ENCODE assay signal across 12 cellular contexts in genomic region chrX:1244164-1245076, GRCh38. TPM values are rescaled to one million over a fixed set of nuclear protein-coding genes. Genes with fewer than 3 reads are reported as not detected.
A peak's percentile ranks its signal among the peaks of the same experiment; 100 is the strongest.
DNase-seq lines count a peak whose midpoint lies in the region; ATAC-seq and TF ChIP-seq lines count a peak whose summit lies in the region.
"Had no signal": no experiment of that assay in that cellular context is flagged by ENCODE, and none has a peak within 500 bp of the region (broad histone marks: within the 10 kb centered on the region; RNA-seq: fewer than 3 reads in every experiment).

No MANE protein-coding gene starts in this region.

- no peak overlapping the region for H2AFZ ChIP-seq in OCI-LY3 (ENCODE audit: low read depth, low read length)
- H2AFZ ChIP-seq in hepatocyte = no peak overlapping the region
- H2AFZ ChIP-seq: GM23248 had no signal

- CTCF ChIA-PET in BJ (lab: Yijun Ruan, JAX) = no interaction called here

- DNase-seq in BJ (ENCODE audit: low read depth) (no peak), G401 (ENCODE audit: low spot score) (peak; percentile 11), hepatocyte (ENCODE audit: low spot score) (peak; percentile 28), HUDEP-2 (lab: John Stamatoyannopoulos, UW; ENCODE audit: unreplicated experiment in 76 of 76) (no peak), DMS53 treated with DMSO at 0.1 percent for 48 hours (lab: John Stamatoyannopoulos, UW; ENCODE audit: unreplicated experiment) (no peak), cardiac septum (ENCODE audit: low spot score) (no peak)
- DNase-seq: GM23248; NCI-H510A treated with DMSO at 0.1 percent for 48 hours; stimulated activated CD4-positive, alpha-beta T cell treated with anti-CD3 and anti-CD28 coated beads, Interleukin-4, amount 100 ng/mL, for 1 hour had no signal

- H3K4me2 ChIP-seq in OCI-LY3 (ENCODE audit: low read length) (peak overlapping the region; percentile 75), hepatocyte (no peak overlapping the region)

- H3K9me2 ChIP-seq in hepatocyte (replicated peaks; ENCODE audit: insufficient read depth) = no peaks in the 10 kb centered on the region

- WGBS in hepatocyte (ENCODE audit: low lambda C conversion rate, missing lambda C conversion rate) = 22% methylated on average over 13 of the region's 13 CpGs

- no peak for ATAC-seq in GM19467 (IDR thresholded peaks at IDR 0.05; ENCODE audit: unreplicated experiment)
- ATAC-seq: activated CD4-positive, CD25-positive, alpha-beta regulatory T cell treated with anti-CD3 and anti-CD28 coated beads, Interleukin-2, amount 50 U/mL, for 24 hours had no signal

- H3K79me2 ChIP-seq in OCI-LY3 (ENCODE audit: low read length) = no peaks in the 10 kb centered on the region
- H3K79me2 ChIP-seq in hepatocyte = no peaks in the 10 kb centered on the region

- in situ Hi-C loops in G401 (cut with HindIII; ENCODE audit: low sequenced_read_pairs) = no loop called here

- peak; percentile 29 for TF ChIP-seq CTCF in BJ (IDR thresholded peaks at IDR 0.05; ENCODE audit: insufficient read depth, low read depth, low read length)
- peak; percentile 81 for TF ChIP-seq CTCF in OCI-LY3 (IDR thresholded peaks at IDR 0.05; ENCODE audit: low read depth, low read length)
- TF ChIP-seq CTCF in hepatocyte (IDR thresholded peaks at IDR 0.05; ENCODE audit: poor library complexity) = peak; percentile 30

- H3K4me1 ChIP-seq in OCI-LY3 (ENCODE audit: low read length) = peaks cover 45% of the 10 kb centered on the region
- H3K4me1 ChIP-seq in hepatocyte (ENCODE audit: insufficient read depth) = peaks cover 11% of the 10 kb centered on the region

- H3K9me3 ChIP-seq in OCI-LY3 (ENCODE audit: insufficient read depth, low read length) (no peaks in the 10 kb centered on the region), hepatocyte (ENCODE audit: low read depth) (no peaks in the 10 kb centered on the region)

- H3K4me3 ChIP-seq in BJ (ENCODE audit: low read depth, low read length) (no peak overlapping the region), OCI-LY3 (ENCODE audit: low read length) (peak overlapping the region; percentile 58), hepatocyte (no peak overlapping the region)
- H3K4me3 ChIP-seq: GM23248 had no signal

- intact Hi-C loops in cardiac septum (cut with DNase I) = loop anchor here (5.0 kb wide), 1 partner anchor 148 kb away; the partner anchor contains the start of gene SLC25A6

- no peaks in the 10 kb centered on the region for H3K36me3 ChIP-seq in BJ (ENCODE audit: control insufficient read depth, insufficient read depth, low read length)
- no peaks in the 10 kb centered on the region for H3K36me3 ChIP-seq in OCI-LY3 (replicated peaks; ENCODE audit: low read depth, low read length)
- H3K36me3 ChIP-seq in hepatocyte (replicated peaks; ENCODE audit: insufficient read depth, low read depth) = no peaks in the 10 kb centered on the region

- no peaks in the 10 kb centered on the region for H3K27me3 ChIP-seq in BJ (ENCODE audit: control insufficient read depth, insufficient read depth, low read length)
- H3K27me3 ChIP-seq in OCI-LY3 (ENCODE audit: low read depth, low read length) = no peaks in the 10 kb centered on the region; the same call in 1 of the 2 replicates
- peaks cover 3% of the 10 kb centered on the region for H3K27me3 ChIP-seq in hepatocyte

- H4K20me1 ChIP-seq in OCI-LY3 (ENCODE audit: insufficient read depth, low read length) = no peaks in the 10 kb centered on the region
- no peaks in the 10 kb centered on the region for H4K20me1 ChIP-seq in hepatocyte (ENCODE audit: insufficient read depth, poor library complexity, severe bottlenecking)

- POLR2A ChIA-PET in BJ (lab: Charles Lee) = no interaction called here

- no peak overlapping the region for H3K27ac ChIP-seq in OCI-LY3 (ENCODE audit: low read length)
- no peak overlapping the region for H3K27ac ChIP-seq in hepatocyte
- H3K27ac ChIP-seq: GM23248 had no signal

- no peak overlapping the region for H3K9ac ChIP-seq in OCI-LY3 (ENCODE audit: low read length)
- H3K9ac ChIP-seq: GM23248 had no signal

RNA-seq across cellular contexts. Expression of gene CSF2RA, which starts 24.2 kb away (rescaled TPM):
- polyA plus RNA-seq in BJ (2011; rRNA removed) (0.20 and 0.25 TPM in 2 replicates), hepatocyte (0.31 and 2.0 TPM in 2 replicates)
- polyA minus RNA-seq in BJ (2011; rRNA and poly(A)+ RNA removed) = not detected in 2 replicates
- 5.6 and 18.3 TPM in 2 replicates for total RNA-seq in G401 (2014; rRNA removed; shearing (Covaris generic))
- total RNA-seq in hepatocyte (0.60 and 3.0 TPM in 2 replicates), cardiac septum (2.2 TPM)
- total RNA-seq: GM23248 had no signal
- polyA plus RNA-seq: GM23248 had no signal

RNA-seq across cellular contexts. Expression of gene CRLF2, which starts 32.0 kb away (rescaled TPM):
- polyA plus RNA-seq in BJ (2011; rRNA removed) (not detected in 2 replicates), hepatocyte (not detected in 2 replicates)
- polyA minus RNA-seq in BJ (2011; rRNA and poly(A)+ RNA removed) = not detected in 2 replicates
- total RNA-seq in G401 (2014; rRNA removed; shearing (Covaris generic)) = not detected in 2 replicates
- total RNA-seq in hepatocyte (not detected in 2 replicates), cardiac septum (not detected)
- total RNA-seq: GM23248 had no signal
- polyA plus RNA-seq: GM23248 had no signal

Comparison
In these comparisons a context has a peak if more than half of its experiments do, and no peak if none do; other contexts are left out.
1. DNase-seq: peak in G401 (single experiment) and hepatocyte (single experiment); none in BJ (single experiment), HUDEP-2 (0 of 76), DMS53 treated with DMSO at 0.1 percent for 48 hours (single experiment) and cardiac septum (single experiment).
2. CTCF ChIP-seq: peak in every context shown above with its lines; median percentile 81 in OCI-LY3; 30 in hepatocyte; 29 in BJ.